ENCODE assay signal across 12 cellular contexts in genomic region chr3:151146731-151147091, GRCh38. TPM values are rescaled to one million over a fixed set of nuclear protein-coding genes. Genes with fewer than 3 reads are reported as not detected.
DNase-seq lines count a peak whose midpoint lies in the region; ATAC-seq and TF ChIP-seq lines count a peak whose summit lies in the region.
"Had no signal": no experiment of that assay in that cellular context is flagged by ENCODE, and none has a peak within 500 bp of the region (broad histone marks: within the 10 kb centered on the region; RNA-seq: fewer than 3 reads in every experiment).

No MANE protein-coding gene starts in this region.

- CTCF ChIA-PET in Panc1 (lab: Charles Lee) = no interaction called here

- H3K9ac ChIP-seq in smooth muscle cell (ENCODE audit: low read depth) = no peak overlapping the region

- H3K9me2 ChIP-seq in hepatocyte (replicated peaks; ENCODE audit: insufficient read depth) = no peaks in the 10 kb centered on the region

- peaks cover 13% of the 10 kb centered on the region; the same call in 1 of the 2 replicates for H3K27me3 ChIP-seq in Panc1 (ENCODE audit: control insufficient read depth, insufficient read depth, low read length)
- no peaks in the 10 kb centered on the region for H3K27me3 ChIP-seq in hepatocyte
- H3K27me3 ChIP-seq in smooth muscle cell (ENCODE audit: low read depth) = no peaks in the 10 kb centered on the region
- H3K27me3 ChIP-seq: thyroid gland had no signal

- H3K27ac ChIP-seq in Panc1 (ENCODE audit: low read length) (no peak overlapping the region), hepatocyte (peak overlapping the region; percentile 64), smooth muscle cell (ENCODE audit: low read depth) (peak overlapping the region; percentile 2)
- H3K27ac ChIP-seq: HL-60, SK-N-MC, skin epidermis, thyroid gland had no signal

- POLR2A ChIA-PET in Panc1 (lab: Charles Lee) = no interaction called here

- in situ Hi-C loops in Panc1 (cut with HindIII; ENCODE audit: low pct_unique_long_range_greater_than_20kb, low sequenced_read_pairs) = no loop called here

- no TSS peak for BruUV-seq in Panc1 (replicated peaks; lab: Mats Ljungman, UMichigan)

- H3F3A ChIP-seq in smooth muscle cell (ENCODE audit: low read depth) = no peaks in the 10 kb centered on the region

- H3K4me2 ChIP-seq in hepatocyte = no peak overlapping the region
- H3K4me2 ChIP-seq in smooth muscle cell = peak overlapping the region; percentile 58

- intact Hi-C loops in Panc1 (cut with micrococcal nuclease; ENCODE audit: unreplicated experiment) = loop anchor here (1.0 to 10.0 kb wide), 6 partner anchors 80 to 612 kb away; no protein-coding TSS in a partner anchor

- H3K4me3 ChIP-seq in Panc1 (ENCODE audit: low read depth in 2 of 2, low read length in 2 of 2) (no peak overlapping the region), hepatocyte (no peak overlapping the region), smooth muscle cell (no peak overlapping the region)
- H3K4me3 ChIP-seq: skin epidermis, thyroid gland had no signal

- no peaks in the 10 kb centered on the region for H3K9me3 ChIP-seq in Panc1 (ENCODE audit: control insufficient read depth, insufficient read depth, low read depth, low read length)
- no peaks in the 10 kb centered on the region for H3K9me3 ChIP-seq in hepatocyte (ENCODE audit: low read depth)
- no peaks in the 10 kb centered on the region for H3K9me3 ChIP-seq in smooth muscle cell (replicated peaks; ENCODE audit: low read depth)
- H3K9me3 ChIP-seq: thyroid gland had no signal

- ATAC-seq in GM21717 (IDR thresholded peaks at IDR 0.05; ENCODE audit: unreplicated experiment) (peak; percentile 16), Panc1 (peak; percentile 16; the same call in 1 of the 2 replicates), HG03460 (IDR thresholded peaks at IDR 0.05; ENCODE audit: unreplicated experiment) (no peak), GM21515 (IDR thresholded peaks at IDR 0.05; ENCODE audit: unreplicated experiment) (no peak)

- H4K20me1 ChIP-seq in hepatocyte (ENCODE audit: insufficient read depth, poor library complexity, severe bottlenecking) (no peaks in the 10 kb centered on the region), smooth muscle cell (ENCODE audit: low read depth) (no peaks in the 10 kb centered on the region)

- 70% methylated on average over 1 of the region's 1 CpG for WGBS in hepatocyte (ENCODE audit: low lambda C conversion rate, missing lambda C conversion rate)
- WGBS in smooth muscle cell (ENCODE audit: low lambda C conversion rate) = 42% methylated on average over 1 of the region's 1 CpG

- H3K36me3 ChIP-seq in Panc1 (ENCODE audit: control insufficient read depth, insufficient read depth, low read length) (no peaks in the 10 kb centered on the region), hepatocyte (replicated peaks; ENCODE audit: insufficient read depth, low read depth) (no peaks in the 10 kb centered on the region), smooth muscle cell (ENCODE audit: low read depth) (no peaks in the 10 kb centered on the region)
- H3K36me3 ChIP-seq: thyroid gland had no signal

- DNase-seq in Panc1 (ENCODE audit: low read depth, low spot score) (no peak), hepatocyte (ENCODE audit: low spot score) (no peak), smooth muscle cell (lab: John Stamatoyannopoulos, UW; ENCODE audit: unreplicated experiment) (no peak), NCI-H2227 treated with DMSO at 0.1 percent for 48 hours (lab: John Stamatoyannopoulos, UW) (no peak)

- peaks cover 7% of the 10 kb centered on the region; the same call in 1 of the 2 replicates for H3K4me1 ChIP-seq in Panc1 (ENCODE audit: control insufficient read depth, insufficient read depth, low read length)
- peaks cover 8% of the 10 kb centered on the region for H3K4me1 ChIP-seq in hepatocyte (ENCODE audit: insufficient read depth)
- H3K4me1 ChIP-seq in smooth muscle cell (ENCODE audit: low read depth) = no peaks in the 10 kb centered on the region

- TF ChIP-seq CTCF in Panc1 (IDR thresholded peaks at IDR 0.05) = no peak
- no peak for TF ChIP-seq CTCF in hepatocyte (IDR thresholded peaks at IDR 0.05; ENCODE audit: poor library complexity)
- TF ChIP-seq CTCF in smooth muscle cell (IDR thresholded peaks at IDR 0.05; ENCODE audit: borderline replicate concordance, insufficient read depth, poor library complexity, severe bottlenecking) = no peak

- no peaks in the 10 kb centered on the region for H3K79me2 ChIP-seq in hepatocyte
- no peaks in the 10 kb centered on the region for H3K79me2 ChIP-seq in smooth muscle cell (ENCODE audit: low read depth)

- H2AFZ ChIP-seq in hepatocyte = no peak overlapping the region
- no peak overlapping the region for H2AFZ ChIP-seq in smooth muscle cell (ENCODE audit: low read depth)

RNA-seq across cellular contexts. Expression of gene GPR171, which starts 56.3 kb away (rescaled TPM):
- total RNA-seq in Panc1 (2021; ENCODE audit: unreplicated experiment) (not detected), hepatocyte (not detected in 2 replicates), smooth muscle cell (4.2 TPM in 1 of 2 replicates, not detected in the other)
- polyA plus RNA-seq in Panc1 (2012; ENCODE audit: insufficient read length) = not detected
- polyA plus RNA-seq in hepatocyte (0.51 TPM in 1 of 2 replicates, not detected in the other), smooth muscle cell (0.65 TPM in 1 of 2 replicates, not detected in the other)
- total RNA-seq: M059J had no signal

Comparison
In these comparisons a context has a peak if more than half of its experiments do, and no peak if none do; other contexts are left out.
1. ATAC-seq: peak in GM21717 (single experiment) and Panc1 (single experiment); none in HG03460 (single experiment) and GM21515 (single experiment).